In genomic region chr19:18834644-18834984, GRCh38 we compare ENCODE assay signal across 1 cellular context.
TF ChIP-seq lines count a peak whose summit lies in the region.

No MANE protein-coding gene starts in this region.

TF ChIP-seq in GM23338, 12 proteins besides CTCF, POLR2A, EP300 and RAD21 (continued from another document):
- TF ChIP-seq, protein P1, sequence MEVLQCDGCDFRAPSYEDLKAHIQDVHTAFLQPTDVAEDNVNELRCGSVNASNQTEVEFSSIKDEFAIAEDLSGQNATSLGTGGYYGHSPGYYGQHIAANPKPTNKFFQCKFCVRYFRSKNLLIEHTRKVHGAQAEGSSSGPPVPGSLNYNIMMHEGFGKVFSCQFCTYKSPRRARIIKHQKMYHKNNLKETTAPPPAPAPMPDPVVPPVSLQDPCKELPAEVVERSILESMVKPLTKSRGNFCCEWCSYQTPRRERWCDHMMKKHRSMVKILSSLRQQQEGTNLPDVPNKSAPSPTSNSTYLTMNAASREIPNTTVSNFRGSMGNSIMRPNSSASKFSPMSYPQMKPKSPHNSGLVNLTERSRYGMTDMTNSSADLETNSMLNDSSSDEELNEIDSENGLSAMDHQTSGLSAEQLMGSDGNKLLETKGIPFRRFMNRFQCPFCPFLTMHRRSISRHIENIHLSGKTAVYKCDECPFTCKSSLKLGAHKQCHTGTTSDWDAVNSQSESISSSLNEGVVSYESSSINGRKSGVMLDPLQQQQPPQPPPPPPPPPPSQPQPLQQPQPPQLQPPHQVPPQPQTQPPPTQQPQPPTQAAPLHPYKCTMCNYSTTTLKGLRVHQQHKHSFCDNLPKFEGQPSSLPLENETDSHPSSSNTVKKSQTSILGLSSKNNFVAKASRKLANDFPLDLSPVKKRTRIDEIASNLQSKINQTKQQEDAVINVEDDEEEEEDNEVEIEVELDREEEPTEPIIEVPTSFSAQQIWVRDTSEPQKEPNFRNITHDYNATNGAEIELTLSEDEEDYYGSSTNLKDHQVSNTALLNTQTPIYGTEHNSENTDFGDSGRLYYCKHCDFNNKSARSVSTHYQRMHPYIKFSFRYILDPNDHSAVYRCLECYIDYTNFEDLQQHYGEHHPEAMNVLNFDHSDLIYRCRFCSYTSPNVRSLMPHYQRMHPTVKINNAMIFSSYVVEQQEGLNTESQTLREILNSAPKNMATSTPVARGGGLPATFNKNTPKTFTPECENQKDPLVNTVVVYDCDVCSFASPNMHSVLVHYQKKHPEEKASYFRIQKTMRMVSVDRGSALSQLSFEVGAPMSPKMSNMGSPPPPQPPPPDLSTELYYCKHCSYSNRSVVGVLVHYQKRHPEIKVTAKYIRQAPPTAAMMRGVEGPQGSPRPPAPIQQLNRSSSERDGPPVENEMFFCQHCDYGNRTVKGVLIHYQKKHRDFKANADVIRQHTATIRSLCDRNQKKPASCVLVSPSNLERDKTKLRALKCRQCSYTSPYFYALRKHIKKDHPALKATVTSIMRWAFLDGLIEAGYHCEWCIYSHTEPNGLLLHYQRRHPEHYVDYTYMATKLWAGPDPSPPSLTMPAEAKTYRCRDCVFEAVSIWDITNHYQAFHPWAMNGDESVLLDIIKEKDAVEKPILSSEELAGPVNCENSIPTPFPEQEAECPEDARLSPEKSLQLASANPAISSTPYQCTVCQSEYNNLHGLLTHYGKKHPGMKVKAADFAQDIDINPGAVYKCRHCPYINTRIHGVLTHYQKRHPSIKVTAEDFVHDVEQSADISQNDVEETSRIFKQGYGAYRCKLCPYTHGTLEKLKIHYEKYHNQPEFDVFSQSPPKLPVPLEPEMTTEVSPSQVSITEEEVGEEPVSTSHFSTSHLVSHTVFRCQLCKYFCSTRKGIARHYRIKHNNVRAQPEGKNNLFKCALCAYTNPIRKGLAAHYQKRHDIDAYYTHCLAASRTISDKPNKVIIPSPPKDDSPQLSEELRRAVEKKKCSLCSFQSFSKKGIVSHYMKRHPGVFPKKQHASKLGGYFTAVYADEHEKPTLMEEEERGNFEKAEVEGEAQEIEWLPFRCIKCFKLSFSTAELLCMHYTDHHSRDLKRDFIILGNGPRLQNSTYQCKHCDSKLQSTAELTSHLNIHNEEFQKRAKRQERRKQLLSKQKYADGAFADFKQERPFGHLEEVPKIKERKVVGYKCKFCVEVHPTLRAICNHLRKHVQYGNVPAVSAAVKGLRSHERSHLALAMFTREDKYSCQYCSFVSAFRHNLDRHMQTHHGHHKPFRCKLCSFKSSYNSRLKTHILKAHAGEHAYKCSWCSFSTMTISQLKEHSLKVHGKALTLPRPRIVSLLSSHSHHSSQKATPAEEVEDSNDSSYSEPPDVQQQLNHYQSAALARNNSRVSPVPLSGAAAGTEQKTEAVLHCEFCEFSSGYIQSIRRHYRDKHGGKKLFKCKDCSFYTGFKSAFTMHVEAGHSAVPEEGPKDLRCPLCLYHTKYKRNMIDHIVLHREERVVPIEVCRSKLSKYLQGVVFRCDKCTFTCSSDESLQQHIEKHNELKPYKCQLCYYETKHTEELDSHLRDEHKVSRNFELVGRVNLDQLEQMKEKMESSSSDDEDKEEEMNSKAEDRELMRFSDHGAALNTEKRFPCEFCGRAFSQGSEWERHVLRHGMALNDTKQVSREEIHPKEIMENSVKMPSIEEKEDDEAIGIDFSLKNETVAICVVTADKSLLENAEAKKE (CRISPR knock-in tag; IDR thresholded peaks at IDR 0.05), result no peak
- TF ChIP-seq JUNB (IDR thresholded peaks at IDR 0.05; ENCODE audit: unreplicated experiment) (no peak), ETS1 (IDR thresholded peaks at IDR 0.05) (no peak), EZH2phosphoT487 (IDR thresholded peaks at IDR 0.05; ENCODE audit: unreplicated experiment) (no peak), STAT1 (IDR thresholded peaks at IDR 0.05; ENCODE audit: unreplicated experiment) (no peak), EZH2 (IDR thresholded peaks at IDR 0.05; ENCODE audit: low read depth, unreplicated experiment) (no peak)
